Comparison of ENCODE assay signal across 8 cellular contexts in genomic region chr2:96537066-96537733, GRCh38. TPM values are rescaled to one million over a fixed set of nuclear protein-coding genes. Genes with fewer than 3 reads are reported as not detected.
DNase-seq lines count a peak whose midpoint lies in the region; ATAC-seq and TF ChIP-seq lines count a peak whose summit lies in the region.

No MANE protein-coding gene starts in this region.

- peaks cover 29% of the 10 kb centered on the region for H3K4me1 Mint-ChIP-seq in endothelial cell (ENCODE audit: unreplicated experiment)

- H3K27ac Mint-ChIP-seq in endothelial cell (ENCODE audit: unreplicated experiment): no peak overlapping the region

- peak; percentile 55 for ATAC-seq in HG02938 (IDR thresholded peaks at IDR 0.05; ENCODE audit: unreplicated experiment)

- H3K9ac ChIP-seq in mucosa of stomach (ENCODE audit: low read length): peak overlapping the region; percentile 82

- TF ChIP-seq CTCF in endothelial cell (IDR thresholded peaks at IDR 0.05; ENCODE audit: unreplicated experiment): no peak

- H3K36me3 ChIP-seq in mucosa of stomach (ENCODE audit: control insufficient read depth, insufficient read depth, low read length): no peaks in the 10 kb centered on the region

- no peaks in the 10 kb centered on the region for H3K9me3 Mint-ChIP-seq in endothelial cell (ENCODE audit: unreplicated experiment)

- peaks cover 4% of the 10 kb centered on the region for H3K36me3 Mint-ChIP-seq in endothelial cell (ENCODE audit: low read depth, unreplicated experiment)

- H3K4me3 ChIP-seq in mucosa of stomach (ENCODE audit: low read length): peak overlapping the region; percentile 53

- peaks cover 21% of the 10 kb centered on the region for H3K27me3 ChIP-seq in mucosa of stomach (ENCODE audit: control insufficient read depth, insufficient read depth, low read length)

- peaks cover 6% of the 10 kb centered on the region for H3K27me3 Mint-ChIP-seq in endothelial cell (ENCODE audit: unreplicated experiment)

- DNase-seq in DMS153 treated with DMSO at 0.1 percent for 48 hours (lab: John Stamatoyannopoulos, UW; ENCODE audit: unreplicated experiment): peak; percentile 1
- no peak for DNase-seq in DMS153 (lab: John Stamatoyannopoulos, UW)
- peak; percentile 94 for DNase-seq in NK-92 treated with Interleukin-12 subunit alpha and Interleukin-12 subunit beta, amount 100 ng/mL, for 24 hours (lab: John Stamatoyannopoulos, UW)
- peak in 2 of 3 experiments; percentile 71 to 74 for DNase-seq in activated CD8-positive, alpha-beta memory T cell treated with anti-CD3 and anti-CD28 coated beads for 48 hours (ENCODE audit: low read depth in 2 of 3, low spot score in 2 of 3)
- peak; percentile 71 for DNase-seq in endothelial cell (ENCODE audit: low spot score)
- DNase-seq in stimulated activated CD8-positive, alpha-beta memory T cell treated with anti-CD3 and anti-CD28 coated beads, Interleukin-7, amount 100 ng/mL, for 4 hours (ENCODE audit: low read depth in 2 of 2): peak; percentile 79 to 84

- peak overlapping the region; percentile 90 for H3K4me3 Mint-ChIP-seq in endothelial cell (ENCODE audit: unreplicated experiment)

- no peaks in the 10 kb centered on the region for H3K9me3 ChIP-seq in mucosa of stomach (ENCODE audit: control insufficient read depth, low read length)

- peaks cover 42% of the 10 kb centered on the region for H3K4me1 ChIP-seq in mucosa of stomach (ENCODE audit: control insufficient read depth, insufficient read depth, low read length)

RNA-seq across cellular contexts. Expression of gene ARID5A, which starts 0.6 kb away (rescaled TPM):
- total RNA-seq in endothelial cell (ENCODE audit: unreplicated experiment): 16.4 TPM

RNA-seq across cellular contexts. Expression of gene NEURL3, which starts 32.0 kb away (rescaled TPM):
- total RNA-seq in endothelial cell (ENCODE audit: unreplicated experiment): not detected
